In genomic region chr10:91797077-91797690, GRCh38 we compare ENCODE assay signal across 8 cellular contexts. TPM values are rescaled to one million over a fixed set of nuclear protein-coding genes. Genes with fewer than 3 reads are reported as not detected.
A peak's percentile ranks its signal among the peaks of the same experiment; 100 is the strongest.
DNase-seq lines count a peak whose midpoint lies in the region; ATAC-seq and TF ChIP-seq lines count a peak whose summit lies in the region.

No MANE protein-coding gene starts in this region.

- CTCF ChIA-PET in activated CD4-positive, alpha-beta T cell treated with anti-CD3 and anti-CD28 coated beads, Interleukin-2, amount 10 ng/mL, durations not matched to agents 7 days and 5 days (lab: Charles Lee), result interaction anchor here (1.0 to 1.3 kb wide), 3 partner anchors 16 to 38 kb away, joined by 3 to 5 read pairs (median 3); no protein-coding TSS in a partner anchor

- H3K4me3 ChIP-seq in kidney epithelial cell (ENCODE audit: low read depth, low read length), result peak overlapping the region; percentile 98
- H3K4me3 ChIP-seq in testis, result peak overlapping the region; percentile 79 to 89

- TF ChIP-seq POLR2A in testis (IDR thresholded peaks at IDR 0.05), result no peak

- no peak for DNase-seq in activated CD4-positive, alpha-beta T cell treated with anti-CD3 and anti-CD28 coated beads, Interleukin-2, amount 10 ng/mL, durations not matched to agents 7 days and 5 days
- DNase-seq in activated CD4-positive, alpha-beta T cell treated with anti-CD3 and anti-CD28 coated beads for 1 hour, result no peak
- DNase-seq in activated naive CD8-positive, alpha-beta T cell treated with anti-CD3 and anti-CD28 coated beads, Interleukin-2, amount 10 ng/mL, durations not matched to agents 7 days and 5 days, result no peak
- DNase-seq in kidney epithelial cell (ENCODE audit: low read depth) (no peak), testis (no peak), Ammon's horn (ENCODE audit: low spot score) (no peak)

- peak overlapping the region; percentile 79 for H3K4me3 Mint-ChIP-seq in activated CD4-positive, alpha-beta T cell treated with anti-CD3 and anti-CD28 coated beads, Interleukin-2, amount 10 ng/mL, durations not matched to agents 7 days and 5 days
- H3K4me3 Mint-ChIP-seq in activated naive CD8-positive, alpha-beta T cell treated with anti-CD3 and anti-CD28 coated beads, Interleukin-2, amount 10 ng/mL, durations not matched to agents 7 days and 5 days, result peak overlapping the region; percentile 84

- peaks cover 29% of the 10 kb centered on the region for H3K36me3 Mint-ChIP-seq in activated CD4-positive, alpha-beta T cell treated with anti-CD3 and anti-CD28 coated beads, Interleukin-2, amount 10 ng/mL, durations not matched to agents 7 days and 5 days (ENCODE audit: low read depth)
- H3K36me3 Mint-ChIP-seq in activated naive CD8-positive, alpha-beta T cell treated with anti-CD3 and anti-CD28 coated beads, Interleukin-2, amount 10 ng/mL, durations not matched to agents 7 days and 5 days, result peaks cover 16% of the 10 kb centered on the region

- ATAC-seq in activated naive CD8-positive, alpha-beta T cell treated with anti-CD3 and anti-CD28 coated beads, Interleukin-2, amount 10 ng/mL, durations not matched to agents 7 days and 5 days (ENCODE audit: low read depth), result no peak
- ATAC-seq in HG02852 (IDR thresholded peaks at IDR 0.05; ENCODE audit: unreplicated experiment), result no peak
- no peak for ATAC-seq in HG02571 (IDR thresholded peaks at IDR 0.05; ENCODE audit: unreplicated experiment)

- H3K27me3 ChIP-seq in kidney epithelial cell (ENCODE audit: control insufficient read depth, insufficient read depth, low read length) (no peaks in the 10 kb centered on the region), testis (no peaks in the 10 kb centered on the region)

- H3K9me3 ChIP-seq in testis, result no peaks in the 10 kb centered on the region

- H3K4me1 Mint-ChIP-seq in activated CD4-positive, alpha-beta T cell treated with anti-CD3 and anti-CD28 coated beads, Interleukin-2, amount 10 ng/mL, durations not matched to agents 7 days and 5 days, result peaks cover 48% of the 10 kb centered on the region
- peaks cover 42% of the 10 kb centered on the region for H3K4me1 Mint-ChIP-seq in activated naive CD8-positive, alpha-beta T cell treated with anti-CD3 and anti-CD28 coated beads, Interleukin-2, amount 10 ng/mL, durations not matched to agents 7 days and 5 days

- no peaks in the 10 kb centered on the region for H3K27me3 Mint-ChIP-seq in activated CD4-positive, alpha-beta T cell treated with anti-CD3 and anti-CD28 coated beads, Interleukin-2, amount 10 ng/mL, durations not matched to agents 7 days and 5 days
- no peaks in the 10 kb centered on the region for H3K27me3 Mint-ChIP-seq in activated naive CD8-positive, alpha-beta T cell treated with anti-CD3 and anti-CD28 coated beads, Interleukin-2, amount 10 ng/mL, durations not matched to agents 7 days and 5 days

- peak overlapping the region; percentile 83 to 97 for H3K27ac ChIP-seq in testis

- H3K4me1 ChIP-seq in testis, result peaks cover 18% of the 10 kb centered on the region

- intact Hi-C loops in testis (cut with DNase I; ENCODE audit: low total_unique reads), result no loop called here

- H3K9me3 Mint-ChIP-seq in activated CD4-positive, alpha-beta T cell treated with anti-CD3 and anti-CD28 coated beads, Interleukin-2, amount 10 ng/mL, durations not matched to agents 7 days and 5 days, result no peaks in the 10 kb centered on the region
- H3K9me3 Mint-ChIP-seq in activated naive CD8-positive, alpha-beta T cell treated with anti-CD3 and anti-CD28 coated beads, Interleukin-2, amount 10 ng/mL, durations not matched to agents 7 days and 5 days, result no peaks in the 10 kb centered on the region

- peak overlapping the region; percentile 93 for H3K27ac Mint-ChIP-seq in activated CD4-positive, alpha-beta T cell treated with anti-CD3 and anti-CD28 coated beads, Interleukin-2, amount 10 ng/mL, durations not matched to agents 7 days and 5 days
- H3K27ac Mint-ChIP-seq in activated naive CD8-positive, alpha-beta T cell treated with anti-CD3 and anti-CD28 coated beads, Interleukin-2, amount 10 ng/mL, durations not matched to agents 7 days and 5 days, result peak overlapping the region; percentile 90

- no peak for TF ChIP-seq CTCF in kidney epithelial cell (IDR thresholded peaks at IDR 0.05; ENCODE audit: insufficient read depth, low read length, poor library complexity, severe bottlenecking)
- TF ChIP-seq CTCF in testis (IDR thresholded peaks at IDR 0.05), result no peak

- WGBS in testis, 2 donors, result 29 to 31% methylated on average over 3 of the region's 3 CpGs

- POLR2A ChIA-PET in activated CD4-positive, alpha-beta T cell treated with anti-CD3 and anti-CD28 coated beads, Interleukin-2, amount 10 ng/mL, durations not matched to agents 7 days and 5 days (lab: Charles Lee), result no interaction called here
- POLR2A ChIA-PET in activated naive CD8-positive, alpha-beta T cell treated with anti-CD3 and anti-CD28 coated beads, Interleukin-2, amount 10 ng/mL, durations not matched to agents 7 days and 5 days (lab: Charles Lee), result interaction anchor here (1.0 to 2.6 kb wide), 4 partner anchors 90 to 126 kb away, joined by 4 to 21 read pairs (median 6); partner anchors contain the start of genes BTAF1 and FGFBP3

- H3K36me3 ChIP-seq in kidney epithelial cell (ENCODE audit: control insufficient read depth, insufficient read depth, low read length) (no peaks in the 10 kb centered on the region), testis (ENCODE audit: low read depth, missing control alignments) (no peaks in the 10 kb centered on the region)

RNA-seq across cellular contexts. Expression of gene TNKS2, which starts 1.0 kb away (rescaled TPM):
- total RNA-seq in activated CD4-positive, alpha-beta T cell treated with anti-CD3 and anti-CD28 coated beads, Interleukin-2, amount 10 ng/mL, durations not matched to agents 7 days and 5 days, result 10 to 100 TPM; 33.8 to 36.3 TPM
- 10 to 100 TPM; 40.7 to 43.2 TPM for total RNA-seq in activated naive CD8-positive, alpha-beta T cell treated with anti-CD3 and anti-CD28 coated beads, Interleukin-2, amount 10 ng/mL, durations not matched to agents 7 days and 5 days
- total RNA-seq in kidney epithelial cell, result 57.6 and 58.1 TPM in 2 replicates
- 10 to 100 TPM; 31.3 to 36.1 TPM for total RNA-seq in testis
- 23.4 TPM for polyA plus RNA-seq in testis (ENCODE audit: insufficient read depth, low read depth, low replicate concordance)
